Comparison of ENCODE assay signal across 22 cellular contexts in genomic region chr9:134491436-134491835, GRCh38.
A peak's percentile ranks its signal among the peaks of the same experiment; 100 is the strongest.
DNase-seq lines count a peak whose midpoint lies in the region; ATAC-seq, FAIRE-seq and TF ChIP-seq lines count a peak whose summit lies in the region.
"Had no signal": no experiment of that assay in that cellular context is flagged by ENCODE, and none has a peak within 500 bp of the region (broad histone marks: within the 10 kb centered on the region; RNA-seq: fewer than 3 reads in every experiment).

No MANE protein-coding gene starts in this region.

- H3K4me2 ChIP-seq in smooth muscle cell: peak overlapping the region; percentile 69
- H3K4me2 ChIP-seq: SK-N-SH had no signal

- no peak for TF ChIP-seq CTCF in left lung (IDR thresholded peaks at IDR 0.05)
- no peak for TF ChIP-seq CTCF in smooth muscle cell (IDR thresholded peaks at IDR 0.05; ENCODE audit: borderline replicate concordance, insufficient read depth, poor library complexity, severe bottlenecking)

- no peaks in the 10 kb centered on the region for H3K36me3 ChIP-seq in H7 (replicated peaks; ENCODE audit: control insufficient read depth, insufficient read depth, low read length)
- H3K36me3 ChIP-seq in adipocyte (ENCODE audit: control insufficient read depth, insufficient read depth, low read length, severe bottlenecking): no peaks in the 10 kb centered on the region
- H3K36me3 ChIP-seq in left lung: no peaks in the 10 kb centered on the region
- H3K36me3 ChIP-seq in smooth muscle cell (ENCODE audit: low read depth): no peaks in the 10 kb centered on the region
- H3K36me3 ChIP-seq: brain microvascular endothelial cell, tibial nerve had no signal

- no peaks in the 10 kb centered on the region for H3K79me2 ChIP-seq in smooth muscle cell (ENCODE audit: low read depth)

- peak; percentile 26 for DNase-seq in H7
- DNase-seq in adipocyte (ENCODE audit: low read depth): no peak
- peak in 1 of 2 donors; percentile 13 for DNase-seq in left lung
- DNase-seq in smooth muscle cell (lab: John Stamatoyannopoulos, UW; ENCODE audit: unreplicated experiment): no peak
- DNase-seq in HUDEP-2 (lab: John Stamatoyannopoulos, UW; ENCODE audit: unreplicated experiment in 76 of 76): no peak
- no peak for DNase-seq in HTR-8/SVneo (ENCODE audit: insufficient read length, low spot score)
- no peak for DNase-seq in iPS-NIHi11 (ENCODE audit: low spot score)
- DNase-seq: activated CD4-positive, CD25-positive, alpha-beta regulatory T cell; activated CD8-positive, alpha-beta T cell treated with anti-CD3 and anti-CD28 coated beads for 36 hours; brain microvascular endothelial cell; DMS79; naive B cell; NCI-H1105 treated with DMSO at 0.1 percent for 48 hours; small intestine; stimulated activated CD4-positive, alpha-beta T cell treated with anti-CD3 and anti-CD28 coated beads, Interleukin-4, amount 100 ng/mL, for 1 hour had no signal

- peak overlapping the region; percentile 70 for H3K9ac ChIP-seq in adipocyte (ENCODE audit: low read length)
- peak overlapping the region; percentile 5 for H3K9ac ChIP-seq in smooth muscle cell (ENCODE audit: low read depth)
- H3K9ac ChIP-seq: SK-N-SH had no signal

- H3F3A ChIP-seq in smooth muscle cell (ENCODE audit: low read depth): peaks cover 11% of the 10 kb centered on the region

- H3K27ac ChIP-seq in left lung: peak overlapping the region; percentile 17 to 41
- H3K27ac ChIP-seq in smooth muscle cell (ENCODE audit: low read depth): peak overlapping the region; percentile 88
- H3K27ac ChIP-seq: brain microvascular endothelial cell, tibial nerve had no signal

- H2AFZ ChIP-seq in smooth muscle cell (ENCODE audit: low read depth): no peak overlapping the region

- no peak for FAIRE-seq in HTR-8/SVneo (lab: Jason Lieb, UNC)
- FAIRE-seq: GM12891, islet of Langerhans, RCC 7860, small intestine had no signal

- peaks cover 36% of the 10 kb centered on the region for H3K4me1 ChIP-seq in adipocyte (ENCODE audit: control insufficient read depth, insufficient read depth, low read length)
- peaks cover 0 to 8% of the 10 kb centered on the region in 2 donors for H3K4me1 ChIP-seq in left lung
- peaks cover 12% of the 10 kb centered on the region for H3K4me1 ChIP-seq in smooth muscle cell (ENCODE audit: low read depth)

- intact Hi-C loops in left lung (cut with DNase I): no loop called here

- H3K4me3 ChIP-seq in H7 (ENCODE audit: insufficient read depth, low read depth, low read length) (no peak overlapping the region), adipocyte (ENCODE audit: low read length) (no peak overlapping the region), left lung (no peak overlapping the region), smooth muscle cell (no peak overlapping the region)
- H3K4me3 ChIP-seq: coronary artery, tibial nerve had no signal

- no peaks in the 10 kb centered on the region for H4K20me1 ChIP-seq in smooth muscle cell (ENCODE audit: low read depth)

- WGBS in smooth muscle cell (ENCODE audit: low lambda C conversion rate): 18% methylated on average over 14 of the region's 14 CpGs

- H3K9me3 ChIP-seq in adipocyte (ENCODE audit: control insufficient read depth, low read length): no peaks in the 10 kb centered on the region
- no peaks in the 10 kb centered on the region for H3K9me3 ChIP-seq in left lung
- no peaks in the 10 kb centered on the region for H3K9me3 ChIP-seq in smooth muscle cell (replicated peaks; ENCODE audit: low read depth)
- H3K9me3 ChIP-seq: SK-N-SH, tibial nerve had no signal

- ATAC-seq in left lung (no peak), HG02623 (IDR thresholded peaks at IDR 0.05; ENCODE audit: unreplicated experiment) (no peak)
- ATAC-seq: activated CD8-positive, alpha-beta T cell treated with anti-CD3 and anti-CD28 coated beads for 36 hours had no signal

- H3K27me3 ChIP-seq in H7 (ENCODE audit: control insufficient read depth, insufficient read depth, low read length): no peaks in the 10 kb centered on the region
- H3K27me3 ChIP-seq in adipocyte (replicated peaks; ENCODE audit: control insufficient read depth, insufficient read depth, low read length): no peaks in the 10 kb centered on the region
- H3K27me3 ChIP-seq in left lung: peaks cover 0 to 24% of the 10 kb centered on the region in 2 donors
- no peaks in the 10 kb centered on the region for H3K27me3 ChIP-seq in smooth muscle cell (ENCODE audit: low read depth)
- H3K27me3 ChIP-seq: brain microvascular endothelial cell, tibial nerve had no signal
